ENCODE assay signal across 8 cellular contexts in the genomic region with DNA sequence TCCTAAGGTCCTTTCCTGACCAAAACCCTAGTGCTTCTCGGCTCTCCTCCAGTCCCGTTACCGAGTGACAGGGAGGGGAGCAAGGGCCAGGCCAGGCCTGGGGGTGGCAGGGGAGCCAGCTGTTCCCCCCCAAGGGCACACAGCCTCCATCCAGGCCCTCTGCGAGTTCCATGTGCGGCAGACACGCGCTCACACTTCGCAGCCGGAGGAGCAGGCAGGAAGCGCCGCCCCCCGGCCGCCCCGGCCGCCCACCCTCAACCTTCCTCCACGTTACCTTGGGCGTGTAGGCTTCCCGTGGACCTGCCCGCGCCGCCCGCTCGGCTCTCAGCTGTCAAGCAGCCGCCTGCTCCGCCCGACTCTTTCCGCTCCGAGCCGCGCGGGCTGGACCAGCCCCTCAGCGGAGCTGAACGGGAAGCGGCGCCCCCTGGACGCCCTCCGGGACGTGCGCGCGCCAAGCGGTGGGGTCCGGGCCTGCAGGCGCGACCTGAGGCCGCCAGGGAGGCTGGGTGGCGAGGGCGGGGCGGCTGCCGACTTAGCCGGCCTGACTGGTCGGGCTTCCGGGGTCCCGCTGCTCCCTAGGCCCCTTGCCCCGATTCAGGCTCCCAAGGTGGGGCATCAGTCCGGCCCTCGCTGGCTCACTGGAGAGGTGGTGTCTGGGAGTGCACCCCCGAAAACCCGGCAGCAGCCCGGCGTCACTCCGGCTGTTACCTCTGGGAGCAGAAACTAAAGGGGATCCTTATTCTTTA. TPM values are rescaled to one million over a fixed set of nuclear protein-coding genes. Genes with fewer than 3 reads are reported as not detected.
DNase-seq lines count a peak whose midpoint lies in the region; ATAC-seq, FAIRE-seq and TF ChIP-seq lines count a peak whose summit lies in the region.

A gene with protein sequence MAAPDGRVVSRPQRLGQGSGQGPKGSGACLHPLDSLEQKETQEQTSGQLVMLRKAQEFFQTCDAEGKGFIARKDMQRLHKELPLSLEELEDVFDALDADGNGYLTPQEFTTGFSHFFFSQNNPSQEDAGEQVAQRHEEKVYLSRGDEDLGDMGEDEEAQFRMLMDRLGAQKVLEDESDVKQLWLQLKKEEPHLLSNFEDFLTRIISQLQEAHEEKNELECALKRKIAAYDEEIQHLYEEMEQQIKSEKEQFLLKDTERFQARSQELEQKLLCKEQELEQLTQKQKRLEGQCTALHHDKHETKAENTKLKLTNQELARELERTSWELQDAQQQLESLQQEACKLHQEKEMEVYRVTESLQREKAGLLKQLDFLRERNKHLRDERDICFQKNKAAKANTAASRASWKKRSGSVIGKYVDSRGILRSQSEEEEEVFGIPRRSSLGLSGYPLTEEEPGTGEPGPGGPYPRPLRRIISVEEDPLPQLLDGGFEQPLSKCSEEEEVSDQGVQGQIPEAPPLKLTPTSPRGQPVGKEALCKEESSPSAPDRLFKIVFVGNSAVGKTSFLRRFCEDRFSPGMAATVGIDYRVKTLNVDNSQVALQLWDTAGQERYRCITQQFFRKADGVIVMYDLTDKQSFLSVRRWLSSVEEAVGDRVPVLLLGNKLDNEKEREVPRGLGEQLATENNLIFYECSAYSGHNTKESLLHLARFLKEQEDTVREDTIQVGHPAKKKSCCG (minus strand): TSS at position 369 of the 746 bp plus-strand sequence. CDS start 56,110 bp downstream, outside the sequence.

- CTCF ChIA-PET in AG04450 (lab: Charles Lee), result interaction anchor here (1.0 to 1.7 kb wide), 4 partner anchors 10 to 453 kb away, joined by 4 to 5 read pairs (median 4); no protein-coding TSS in a partner anchor

- peaks cover 60% of the 10 kb centered on the region for H3K4me1 Mint-ChIP-seq in activated T-cell treated with anti-CD3 and anti-CD28 coated beads, Interleukin-2, amount 50 U/mL, for 4 hours (ENCODE audit: low read depth)

- DNase-seq in AG04450 (ENCODE audit: low read depth, low spot score), result peak; percentile 6
- DNase-seq in activated T-cell treated with anti-CD3 and anti-CD28 coated beads, Interleukin-2, amount 50 U/mL, for 4 hours, result peak; percentile 79
- peak; percentile 41 to 72 for DNase-seq in frontal cortex (ENCODE audit: low spot score in 2 of 2)
- DNase-seq in posterior vena cava (ENCODE audit: low spot score), result peak; percentile 91

- peaks cover 26% of the 10 kb centered on the region for H3K4me1 ChIP-seq in OCI-LY1 (ENCODE audit: insufficient read depth, low read length, severe bottlenecking)
- no peaks in the 10 kb centered on the region for H3K4me1 ChIP-seq in urinary bladder (ENCODE audit: insufficient read depth)

- no peaks in the 10 kb centered on the region for H3F3A ChIP-seq in OCI-LY1 (ENCODE audit: insufficient read depth, low read length)

- H3K9me2 ChIP-seq in OCI-LY1 (ENCODE audit: low read depth, low read length), result no peaks in the 10 kb centered on the region

- H3K27ac ChIP-seq in AG04450 (ENCODE audit: low read depth, low read length) (no peak within 1 kb of the TSS), OCI-LY1 (ENCODE audit: low read depth, low read length, poor library complexity, severe bottlenecking) (peak within 1 kb of the TSS; percentile 76), urinary bladder (ENCODE audit: low read depth) (peak within 1 kb of the TSS; percentile 60)

- intact Hi-C loops in posterior vena cava (cut with DNase I), result loop anchor here in 1 of 2 donors (10.0 kb wide), 1 partner anchor 98 kb away; no protein-coding TSS in a partner anchor

- H3K4me3 ChIP-seq in AG04450 (ENCODE audit: low read depth, low read length) (peak within 1 kb of the TSS; percentile 46), OCI-LY1 (ENCODE audit: low read depth, low read length, poor library complexity, severe bottlenecking) (peak within 1 kb of the TSS; percentile 71), urinary bladder (ENCODE audit: low read depth, low read length) (peak within 1 kb of the TSS; percentile 43)

- FAIRE-seq in frontal cortex (lab: Jason Lieb, UNC), result no peak

- H3K9ac ChIP-seq in OCI-LY1 (ENCODE audit: low read length), result peak within 1 kb of the TSS; percentile 81

- WGBS in urinary bladder, result 7% methylated on average over 62 of the region's 62 CpGs

- H3K27me3 ChIP-seq in AG04450 (ENCODE audit: control insufficient read depth, insufficient read depth, low read length), result no peaks in the 10 kb centered on the region
- no peaks in the 10 kb centered on the region for H3K27me3 ChIP-seq in OCI-LY1 (ENCODE audit: insufficient read depth, low read length)

- H4K20me1 ChIP-seq in OCI-LY1 (ENCODE audit: insufficient read depth, low read length), result no peaks in the 10 kb centered on the region

- ATAC-seq in GM18867 (IDR thresholded peaks at IDR 0.05; ENCODE audit: unreplicated experiment) (peak; percentile 87), HG03095 (IDR thresholded peaks at IDR 0.05; ENCODE audit: unreplicated experiment) (peak; percentile 83)
- peak; percentile 89 to 91 for ATAC-seq in activated T-cell treated with anti-CD3 and anti-CD28 coated beads, Interleukin-2, amount 50 U/mL, for 4 hours

- H3K9me3 Mint-ChIP-seq in activated T-cell treated with anti-CD3 and anti-CD28 coated beads, Interleukin-2, amount 50 U/mL, for 4 hours, result no peaks in the 10 kb centered on the region

- H3K27me3 Mint-ChIP-seq in activated T-cell treated with anti-CD3 and anti-CD28 coated beads, Interleukin-2, amount 50 U/mL, for 4 hours (ENCODE audit: low read depth), result no peaks in the 10 kb centered on the region

- peaks cover 14% of the 10 kb centered on the region for H3K36me3 Mint-ChIP-seq in activated T-cell treated with anti-CD3 and anti-CD28 coated beads, Interleukin-2, amount 50 U/mL, for 4 hours (ENCODE audit: insufficient read depth)

- POLR2A ChIA-PET in AG04450 (lab: Yijun Ruan, JAX), result interaction anchor here (1.1 kb wide), 1 partner anchor 55 kb away, joined by 3 read pairs; no protein-coding TSS in a partner anchor

- H3K4me2 ChIP-seq in OCI-LY1 (ENCODE audit: low read length), result peak within 1 kb of the TSS; percentile 80

- H3K9me3 ChIP-seq in AG04450 (ENCODE audit: control insufficient read depth, insufficient read depth, low read length) (peaks cover 3% of the 10 kb centered on the region; the same call in 1 of the 2 replicates), OCI-LY1 (ENCODE audit: low read length) (no peaks in the 10 kb centered on the region)

- TF ChIP-seq CTCF in AG04450 (IDR thresholded peaks at IDR 0.05; ENCODE audit: low read depth, low read length) (peak; percentile 58), OCI-LY1 (IDR thresholded peaks at IDR 0.05; ENCODE audit: low read length) (peak; percentile 71)

- H3K79me2 ChIP-seq in OCI-LY1 (ENCODE audit: insufficient read depth, low read length), result 0 out of 2 replicates have a peak, but pooled peaks cover 12% of the 10 kb centered on the region

- H3K4me3 Mint-ChIP-seq in activated T-cell treated with anti-CD3 and anti-CD28 coated beads, Interleukin-2, amount 50 U/mL, for 4 hours, result peak within 1 kb of the TSS; percentile 94

- peak within 1 kb of the TSS; percentile 89 for H2AFZ ChIP-seq in OCI-LY1 (ENCODE audit: low read length)

- H3K36me3 ChIP-seq in OCI-LY1 (ENCODE audit: insufficient read depth, low read length), result no peaks in the 10 kb centered on the region; the same call in 1 of the 2 replicates
- H3K36me3 ChIP-seq in urinary bladder (ENCODE audit: insufficient read depth), result no peaks in the 10 kb centered on the region

RNA-seq across cellular contexts. Expression of the gene that starts here (rescaled TPM):
- polyA plus RNA-seq in AG04450 (2011; rRNA removed), result 1.1 TPM in 2 replicates
- polyA minus RNA-seq in AG04450 (2011; rRNA and poly(A)+ RNA removed), result 0.74 and 0.83 TPM in 2 replicates
- 10 to 100 TPM; 31.8 to 48.0 (median 46.2) TPM for total RNA-seq in activated T-cell treated with anti-CD3 and anti-CD28 coated beads, Interleukin-2, amount 50 U/mL, for 4 hours
- total RNA-seq in frontal cortex, result 0.82 TPM
- 1 to 10 TPM; 3.7 to 5.1 TPM for total RNA-seq in posterior vena cava
- 6.2 TPM for total RNA-seq in urinary bladder
- polyA plus RNA-seq in urinary bladder, result 1.5 TPM

Comparison
In these comparisons a context has a peak if more than half of its experiments do, and no peak if none do; other contexts are left out.
1. Peak in DNase-seq in frontal cortex; RNA of the gene not detected or under 1 TPM.
2. DNase-seq: peak in every context shown above with its lines; median percentile 91 in posterior vena cava; 79 in activated T-cell treated with anti-CD3 and anti-CD28 coated beads, Interleukin-2, amount 50 U/mL, for 4 hours; 56 in frontal cortex; 6 in AG04450.